9 cellular contexts compared by ENCODE assay signal in genomic region chr2:79040967-79041582, GRCh38. TPM values are rescaled to one million over a fixed set of nuclear protein-coding genes. Genes with fewer than 3 reads are reported as not detected.
A peak's percentile ranks its signal among the peaks of the same experiment; 100 is the strongest.
DNase-seq lines count a peak whose midpoint lies in the region; ATAC-seq and TF ChIP-seq lines count a peak whose summit lies in the region.
"Had no signal": no experiment of that assay in that cellular context is flagged by ENCODE, and none has a peak within 500 bp of the region (broad histone marks: within the 10 kb centered on the region; RNA-seq: fewer than 3 reads in every experiment).

No MANE protein-coding gene starts in this region.

- H3K36me3 ChIP-seq in MG63: no peaks in the 10 kb centered on the region

- no peak overlapping the region for H3K4me3 ChIP-seq in GM12864 (ENCODE audit: low read depth, low read length)
- no peak overlapping the region for H3K4me3 ChIP-seq in MG63

- ATAC-seq in HG02870 (IDR thresholded peaks at IDR 0.05; ENCODE audit: unreplicated experiment) (no peak), GM18498 (IDR thresholded peaks at IDR 0.05; ENCODE audit: unreplicated experiment) (no peak)

- no peaks in the 10 kb centered on the region for H3K27me3 ChIP-seq in MG63

- no peaks in the 10 kb centered on the region for H3K9me3 Mint-ChIP-seq in nephron progenitor cell

- H3K9me3 ChIP-seq in MG63: no peaks in the 10 kb centered on the region

- peaks cover 16% of the 10 kb centered on the region for H3K4me1 Mint-ChIP-seq in nephron progenitor cell

- H3K4me3 Mint-ChIP-seq in nephron progenitor cell: no peak overlapping the region

- no peak overlapping the region for H3K27ac Mint-ChIP-seq in nephron progenitor cell

- H3K27me3 Mint-ChIP-seq in nephron progenitor cell (ENCODE audit: low read depth, poor library complexity): peaks cover 3% of the 10 kb centered on the region

- H3K36me3 Mint-ChIP-seq in nephron progenitor cell (ENCODE audit: low read depth): no peaks in the 10 kb centered on the region

- DNase-seq in GM12864 (ENCODE audit: low read depth) (no peak), M059J (ENCODE audit: low read depth) (peak; percentile 2), astrocyte of the hippocampus (ENCODE audit: low read depth, low spot score) (peak; percentile 16), nephron progenitor cell (peak; percentile 5), MG63 (no peak), NCI-H2196 (lab: John Stamatoyannopoulos, UW; ENCODE audit: unreplicated experiment) (no peak)
- DNase-seq: activated naive CD4-positive, alpha-beta T cell treated with Interleukin-2 at 50 U/mL for 16 hours had no signal

- TF ChIP-seq CTCF in GM12864 (IDR thresholded peaks at IDR 0.05; ENCODE audit: low read depth, low read length, missing control alignments): peak; percentile 27
- peak; percentile 69 for TF ChIP-seq CTCF in nephron progenitor cell (IDR thresholded peaks at IDR 0.05)

RNA-seq across cellular contexts. Expression of gene REG3G, which starts 15.6 kb away (rescaled TPM):
- not detected in 2 replicates for total RNA-seq in M059J (2014; rRNA removed; shearing (Covaris generic))
- total RNA-seq in MG63 (2014; rRNA removed; shearing (Covaris generic); ENCODE audit: low replicate concordance): not detected in 2 replicates

RNA-seq across cellular contexts. Expression of gene REG1B, which starts 46.7 kb away (rescaled TPM):
- not detected in 2 replicates for total RNA-seq in M059J (2014; rRNA removed; shearing (Covaris generic))
- not detected in 2 replicates for total RNA-seq in MG63 (2014; rRNA removed; shearing (Covaris generic); ENCODE audit: low replicate concordance)

Comparison
In these comparisons a context has a peak if more than half of its experiments do, and no peak if none do; other contexts are left out.
1. DNase-seq: peak in M059J (single experiment), astrocyte of the hippocampus (single experiment) and nephron progenitor cell (single experiment); none in GM12864 (single experiment), MG63 (single experiment) and NCI-H2196 (single experiment).